Comparison of ENCODE assay signal across 24 cellular contexts in genomic region chr1:8706291-8706690, GRCh38.
DNase-seq lines count a peak whose midpoint lies in the region; ATAC-seq and TF ChIP-seq lines count a peak whose summit lies in the region.
"Had no signal": no experiment of that assay in that cellular context is flagged by ENCODE, and none has a peak within 500 bp of the region (broad histone marks: within the 10 kb centered on the region; RNA-seq: fewer than 3 reads in every experiment).

No MANE protein-coding gene starts in this region.

- peak overlapping the region; percentile 59 for H3K27ac ChIP-seq in left ventricle myocardium inferior (replicated peaks)
- no peak overlapping the region for H3K27ac ChIP-seq in right cardiac atrium (ENCODE audit: low read length)
- peak overlapping the region; percentile 13 to 32 for H3K27ac ChIP-seq in uterus
- no peak overlapping the region for H3K27ac ChIP-seq in psoas muscle

- no peaks in the 10 kb centered on the region for H3K27me3 ChIP-seq in left ventricle myocardium inferior (ENCODE audit: low read depth)
- no peaks in the 10 kb centered on the region for H3K27me3 ChIP-seq in right cardiac atrium (ENCODE audit: control insufficient read depth, insufficient read depth)
- no peaks in the 10 kb centered on the region for H3K27me3 ChIP-seq in uterus
- no peaks in the 10 kb centered on the region for H3K27me3 ChIP-seq in psoas muscle (ENCODE audit: insufficient read depth in 3 of 3, low read length in 2 of 3)
- H3K27me3 ChIP-seq: dorsolateral prefrontal cortex had no signal

- no peaks in the 10 kb centered on the region for H3K36me3 ChIP-seq in left ventricle myocardium inferior
- H3K36me3 ChIP-seq in uterus = no peaks in the 10 kb centered on the region
- no peaks in the 10 kb centered on the region for H3K36me3 ChIP-seq in psoas muscle (ENCODE audit: insufficient read depth in 1 of 2, low read depth in 1 of 2)

- H3K9me3 Mint-ChIP-seq in activated B cell treated with CpG ODN at 0.5 μM for 24 hours = peaks cover 2% of the 10 kb centered on the region
- no peaks in the 10 kb centered on the region for H3K9me3 Mint-ChIP-seq in neural crest cell
- H3K9me3 Mint-ChIP-seq: activated naive CD4-positive, alpha-beta T cell treated with anti-CD3 and anti-CD28 coated beads, Interleukin-2, amount 50 U/mL, for 24 hours; T-cell had no signal

- ATAC-seq in right cardiac atrium = no peak
- ATAC-seq in activated B cell treated with CpG ODN at 0.5 μM for 24 hours (ENCODE audit: low read depth) = no peak
- ATAC-seq in psoas muscle = no peak
- ATAC-seq: stimulated activated naive CD8-positive, alpha-beta T cell treated with anti-CD3 and anti-CD28 coated beads, Interleukin-15, amount 100 ng/mL, for 72 hours; T-cell had no signal

- no peak for DNase-seq in left ventricle myocardium inferior
- DNase-seq in right cardiac atrium = no peak
- DNase-seq in activated B cell treated with CpG ODN at 0.5 μM for 24 hours = no peak
- no peak for DNase-seq in neural crest cell (ENCODE audit: low read depth, low spot score)
- no peak for DNase-seq in uterus
- no peak for DNase-seq in GM20000 (ENCODE audit: low spot score)
- no peak for DNase-seq in psoas muscle
- no peak for DNase-seq in stimulated activated CD4-positive, alpha-beta T cell treated with anti-CD3 and anti-CD28 coated beads, Interleukin-4, amount 100 ng/mL, for 24 hours
- DNase-seq: activated CD4-positive, alpha-beta T cell treated with anti-CD3 and anti-CD28 coated beads for 4 hours; aorta; CD4-positive, CD25-positive, alpha-beta regulatory T cell; dorsolateral prefrontal cortex; foreskin fibroblast; GF-D8; HCEC 1CT; hippocampal formation; KBM-7; left ventricle myocardium superior; OCI-M1; Right ventricle myocardium superior; stimulated activated CD4-positive, alpha-beta T cell treated with anti-CD3 and anti-CD28 coated beads, Interleukin-12 subunit alpha, Interleukin-12 subunit beta, amount 100 ng/mL, for 4 hours; stimulated activated naive CD8-positive, alpha-beta T cell treated with anti-CD3 and anti-CD28 coated beads, Interleukin-15, amount 100 ng/mL, for 72 hours; T-cell had no signal

- H3K4me1 ChIP-seq in left ventricle myocardium inferior (peaks cover 54% of the 10 kb centered on the region), right cardiac atrium (ENCODE audit: control insufficient read depth, insufficient read depth, low read length) (no peaks in the 10 kb centered on the region), uterus (peaks cover 0 to 4% of the 10 kb centered on the region in 2 donors), psoas muscle (peaks cover 28% of the 10 kb centered on the region)

- H3K4me3 Mint-ChIP-seq in activated B cell treated with CpG ODN at 0.5 μM for 24 hours (no peak overlapping the region), neural crest cell (peak overlapping the region; percentile 42)
- H3K4me3 Mint-ChIP-seq: activated naive CD4-positive, alpha-beta T cell treated with anti-CD3 and anti-CD28 coated beads, Interleukin-2, amount 50 U/mL, for 24 hours; stimulated activated naive CD8-positive, alpha-beta T cell treated with anti-CD3 and anti-CD28 coated beads, Interleukin-15, amount 100 ng/mL, for 72 hours; T-cell had no signal

- H3K4me3 ChIP-seq in left ventricle myocardium inferior (no peak overlapping the region), right cardiac atrium (ENCODE audit: low read length) (no peak overlapping the region), uterus (no peak overlapping the region), psoas muscle (no peak overlapping the region)
- H3K4me3 ChIP-seq: dorsolateral prefrontal cortex had no signal

- TF ChIP-seq POLR2A in uterus (IDR thresholded peaks at IDR 0.05) = no peak

- intact Hi-C loops in left ventricle myocardium inferior (cut with micrococcal nuclease) (no loop called here), right cardiac atrium (cut with DNase I) (no loop called here), activated B cell treated with CpG ODN at 0.5 μM for 24 hours (cut with micrococcal nuclease) (no loop called here), uterus (cut with DNase I; ENCODE audit: low total_unique reads) (no loop called here), psoas muscle (cut with DNase I) (no loop called here)

- H3K4me1 Mint-ChIP-seq in activated B cell treated with CpG ODN at 0.5 μM for 24 hours (peaks cover 43% of the 10 kb centered on the region), neural crest cell (peaks cover 67% of the 10 kb centered on the region)

- no peaks in the 10 kb centered on the region for H3K9me3 ChIP-seq in left ventricle myocardium inferior (replicated peaks)
- no peaks in the 10 kb centered on the region for H3K9me3 ChIP-seq in right cardiac atrium (ENCODE audit: control insufficient read depth, low read length)
- H3K9me3 ChIP-seq in uterus = no peaks in the 10 kb centered on the region
- no peaks in the 10 kb centered on the region for H3K9me3 ChIP-seq in psoas muscle

- H3K36me3 Mint-ChIP-seq in activated B cell treated with CpG ODN at 0.5 μM for 24 hours (ENCODE audit: low read depth) (no peaks in the 10 kb centered on the region), neural crest cell (ENCODE audit: low read depth) (no peaks in the 10 kb centered on the region)
- H3K36me3 Mint-ChIP-seq: CD4-positive, CD25-positive, alpha-beta regulatory T cell had no signal

- WGBS in right cardiac atrium = 94% methylated on average over 1 of the region's 1 CpG
- 96 to 100% (median 99%) methylated on average over 1 of the region's 1 CpG for WGBS in psoas muscle, 3 donors

- POLR2A ChIA-PET in activated B cell treated with CpG ODN at 0.5 μM for 24 hours (lab: Charles Lee) = interaction anchor here (0.6 to 0.8 kb wide), 2 partner anchors 79 to 113 kb away, joined by 4 to 6 read pairs; no protein-coding TSS in a partner anchor

- CTCF ChIA-PET in activated B cell treated with CpG ODN at 0.5 μM for 24 hours (lab: Charles Lee) = interaction anchor here (1.3 to 1.6 kb wide), 2 partner anchors 12 to 20 kb away, joined by 4 to 6 read pairs; no protein-coding TSS in a partner anchor

- TF ChIP-seq CTCF in left ventricle myocardium inferior (IDR thresholded peaks at IDR 0.05; ENCODE audit: borderline replicate concordance) (no peak), activated B cell treated with CpG ODN at 0.5 μM for 24 hours (IDR thresholded peaks at IDR 0.05) (no peak), neural crest cell (conservative IDR thresholded peaks at IDR 0.05) (no peak), uterus (IDR thresholded peaks at IDR 0.05) (no peak), GM20000 (IDR thresholded peaks at IDR 0.05; ENCODE audit: extremely low read depth, missing control alignments) (no peak), psoas muscle (IDR thresholded peaks at IDR 0.05) (no peak)

- H3K27ac Mint-ChIP-seq in activated B cell treated with CpG ODN at 0.5 μM for 24 hours (peak overlapping the region; percentile 20), neural crest cell (ENCODE audit: unreplicated experiment) (no peak overlapping the region)
- H3K27ac Mint-ChIP-seq: activated naive CD4-positive, alpha-beta T cell treated with anti-CD3 and anti-CD28 coated beads, Interleukin-2, amount 50 U/mL, for 24 hours; stimulated activated naive CD8-positive, alpha-beta T cell treated with anti-CD3 and anti-CD28 coated beads, Interleukin-15, amount 100 ng/mL, for 72 hours; T-cell had no signal

- H3K27me3 Mint-ChIP-seq in activated B cell treated with CpG ODN at 0.5 μM for 24 hours (no peaks in the 10 kb centered on the region), neural crest cell (ENCODE audit: low read depth) (no peaks in the 10 kb centered on the region)

Comparison
In these comparisons a context has a peak if more than half of its experiments do, and no peak if none do; other contexts are left out.
1. H3K27ac ChIP-seq: peak in left ventricle myocardium inferior (single experiment) and uterus (2 of 2); none in right cardiac atrium (single experiment) and psoas muscle (single experiment).